In genomic region chr4:111398906-111399330, GRCh38 we compare ENCODE assay signal across 10 cellular contexts.
DNase-seq lines count a peak whose midpoint lies in the region; ATAC-seq and TF ChIP-seq lines count a peak whose summit lies in the region.
"Had no signal": no experiment of that assay in that cellular context is flagged by ENCODE, and none has a peak within 500 bp of the region (broad histone marks: within the 10 kb centered on the region; RNA-seq: fewer than 3 reads in every experiment).

No MANE protein-coding gene starts in this region.

- no peaks in the 10 kb centered on the region for H3K9me3 ChIP-seq in neural cell (ENCODE audit: low read length)

- no peaks in the 10 kb centered on the region for H4K20me1 ChIP-seq in neural cell (ENCODE audit: insufficient read depth)

- H3K4me3 Mint-ChIP-seq in activated CD4-positive, alpha-beta T cell treated with anti-CD3 and anti-CD28 coated beads for 36 hours: no peak overlapping the region
- no peak overlapping the region for H3K4me3 Mint-ChIP-seq in activated T-helper 1 cell treated with anti-CD3 and anti-CD28 coated beads, Interleukin-12 subunit alpha, Interleukin-12 subunit beta, Interleukin-2, Interleukin-4 antibody, amounts not matched to agents 30 ng/mL and 10 ng/mL and 1 ng/mL, durations not matched to agents 14 hours and 24 hours and 36 hours
- no peak overlapping the region for H3K4me3 Mint-ChIP-seq in HFFc6
- H3K4me3 Mint-ChIP-seq: activated naive CD8-positive, alpha-beta T cell treated with anti-CD3 and anti-CD28 coated beads, Interleukin-2, amount 50 U/mL, for 24 hours; stimulated activated naive CD8-positive, alpha-beta T cell treated with anti-CD3 and anti-CD28 coated beads, Interleukin-15, Interleukin-2, amounts not matched to agents 100 ng/mL and 50 ng/mL, for 24 hours had no signal

- H3K79me2 ChIP-seq in neural cell (replicated peaks; ENCODE audit: insufficient read depth, low read length): no peaks in the 10 kb centered on the region

- no peaks in the 10 kb centered on the region for H3K27me3 ChIP-seq in neural cell (ENCODE audit: insufficient read depth, low read depth, low read length)

- H3K9me3 Mint-ChIP-seq in activated CD4-positive, alpha-beta T cell treated with anti-CD3 and anti-CD28 coated beads for 36 hours (ENCODE audit: low read depth): no peaks in the 10 kb centered on the region
- H3K9me3 Mint-ChIP-seq in activated T-helper 1 cell treated with anti-CD3 and anti-CD28 coated beads, Interleukin-12 subunit alpha, Interleukin-12 subunit beta, Interleukin-2, Interleukin-4 antibody, amounts not matched to agents 30 ng/mL and 10 ng/mL and 1 ng/mL, durations not matched to agents 14 hours and 24 hours and 36 hours: no peaks in the 10 kb centered on the region
- H3K9me3 Mint-ChIP-seq in HFFc6: no peaks in the 10 kb centered on the region
- H3K9me3 Mint-ChIP-seq: stimulated activated naive CD8-positive, alpha-beta T cell treated with anti-CD3 and anti-CD28 coated beads, Interleukin-15, Interleukin-2, amounts not matched to agents 100 ng/mL and 50 ng/mL, for 24 hours had no signal

- DNase-seq in EL: peak; percentile 5
- peak; percentile 4 for DNase-seq in SK-MEL-5 (ENCODE audit: low read depth, low spot score)
- peak; percentile 59 for DNase-seq in fibroblast of the conjunctiva (ENCODE audit: low read depth)
- DNase-seq in activated CD4-positive, alpha-beta T cell treated with anti-CD3 and anti-CD28 coated beads for 36 hours: no peak
- no peak for DNase-seq in activated T-helper 1 cell treated with anti-CD3 and anti-CD28 coated beads, Interleukin-12 subunit alpha, Interleukin-12 subunit beta, Interleukin-2, Interleukin-4 antibody, amounts not matched to agents 30 ng/mL and 10 ng/mL and 1 ng/mL, durations not matched to agents 14 hours and 24 hours and 36 hours (ENCODE audit: low spot score)
- DNase-seq in HFFc6: no peak
- DNase-seq: activated naive CD8-positive, alpha-beta T cell treated with anti-CD3 and anti-CD28 coated beads, Interleukin-2, amount 50 U/mL, for 24 hours had no signal

- POLR2A ChIA-PET in activated CD4-positive, alpha-beta T cell treated with anti-CD3 and anti-CD28 coated beads for 36 hours (lab: Charles Lee): no interaction called here

- no peak overlapping the region for H3K27ac Mint-ChIP-seq in activated CD4-positive, alpha-beta T cell treated with anti-CD3 and anti-CD28 coated beads for 36 hours
- no peak overlapping the region for H3K27ac Mint-ChIP-seq in activated T-helper 1 cell treated with anti-CD3 and anti-CD28 coated beads, Interleukin-12 subunit alpha, Interleukin-12 subunit beta, Interleukin-2, Interleukin-4 antibody, amounts not matched to agents 30 ng/mL and 10 ng/mL and 1 ng/mL, durations not matched to agents 14 hours and 24 hours and 36 hours
- H3K27ac Mint-ChIP-seq in HFFc6: no peak overlapping the region
- H3K27ac Mint-ChIP-seq: activated naive CD8-positive, alpha-beta T cell treated with anti-CD3 and anti-CD28 coated beads, Interleukin-2, amount 50 U/mL, for 24 hours; stimulated activated naive CD8-positive, alpha-beta T cell treated with anti-CD3 and anti-CD28 coated beads, Interleukin-15, Interleukin-2, amounts not matched to agents 100 ng/mL and 50 ng/mL, for 24 hours had no signal

- no peak overlapping the region for H3K9ac ChIP-seq in neural cell (ENCODE audit: low read length)

- H3K27me3 Mint-ChIP-seq in activated CD4-positive, alpha-beta T cell treated with anti-CD3 and anti-CD28 coated beads for 36 hours: no peaks in the 10 kb centered on the region
- H3K27me3 Mint-ChIP-seq in activated T-helper 1 cell treated with anti-CD3 and anti-CD28 coated beads, Interleukin-12 subunit alpha, Interleukin-12 subunit beta, Interleukin-2, Interleukin-4 antibody, amounts not matched to agents 30 ng/mL and 10 ng/mL and 1 ng/mL, durations not matched to agents 14 hours and 24 hours and 36 hours (ENCODE audit: insufficient read depth): no peaks in the 10 kb centered on the region
- no peaks in the 10 kb centered on the region for H3K27me3 Mint-ChIP-seq in HFFc6 (ENCODE audit: insufficient read depth)
- H3K27me3 Mint-ChIP-seq: activated naive CD8-positive, alpha-beta T cell treated with anti-CD3 and anti-CD28 coated beads, Interleukin-2, amount 50 U/mL, for 24 hours; stimulated activated naive CD8-positive, alpha-beta T cell treated with anti-CD3 and anti-CD28 coated beads, Interleukin-15, Interleukin-2, amounts not matched to agents 100 ng/mL and 50 ng/mL, for 24 hours had no signal

- H3F3A ChIP-seq in neural cell (ENCODE audit: insufficient read depth, low read length, poor library complexity, severe bottlenecking): no peaks in the 10 kb centered on the region

- no peak overlapping the region for H3K27ac ChIP-seq in neural cell (ENCODE audit: low read length)

- TF ChIP-seq CTCF in neural cell (IDR thresholded peaks at IDR 0.05; ENCODE audit: poor library complexity, severe bottlenecking) (no peak), HFFc6 (IDR thresholded peaks at IDR 0.05) (no peak)

- no peaks in the 10 kb centered on the region for H3K36me3 Mint-ChIP-seq in activated CD4-positive, alpha-beta T cell treated with anti-CD3 and anti-CD28 coated beads for 36 hours (ENCODE audit: low read depth)
- H3K36me3 Mint-ChIP-seq in activated T-helper 1 cell treated with anti-CD3 and anti-CD28 coated beads, Interleukin-12 subunit alpha, Interleukin-12 subunit beta, Interleukin-2, Interleukin-4 antibody, amounts not matched to agents 30 ng/mL and 10 ng/mL and 1 ng/mL, durations not matched to agents 14 hours and 24 hours and 36 hours (ENCODE audit: low read depth): no peaks in the 10 kb centered on the region
- H3K36me3 Mint-ChIP-seq in HFFc6 (ENCODE audit: low read depth): no peaks in the 10 kb centered on the region

- CTCF ChIA-PET in activated CD4-positive, alpha-beta T cell treated with anti-CD3 and anti-CD28 coated beads for 36 hours (lab: Charles Lee): no interaction called here

- no peak for TF ChIP-seq RAD21 in neural cell (conservative IDR thresholded peaks at IDR 0.05)

- no peak overlapping the region for H3K4me2 ChIP-seq in neural cell (ENCODE audit: low read length)

- ATAC-seq in GM19035 (IDR thresholded peaks at IDR 0.05; ENCODE audit: unreplicated experiment): no peak
- no peak for ATAC-seq in activated CD4-positive, alpha-beta T cell treated with anti-CD3 and anti-CD28 coated beads for 36 hours
- ATAC-seq: activated naive CD8-positive, alpha-beta T cell treated with anti-CD3 and anti-CD28 coated beads, Interleukin-2, amount 50 U/mL, for 24 hours had no signal

- H3K36me3 ChIP-seq in neural cell (ENCODE audit: insufficient read depth, low read length): no peaks in the 10 kb centered on the region

- in situ Hi-C loops in SK-MEL-5 (cut with HindIII; ENCODE audit: low pct_unique_long_range_greater_than_20kb, low sequenced_read_pairs): no loop called here

- H3K9me2 ChIP-seq in neural cell (ENCODE audit: insufficient read depth, low read length): no peaks in the 10 kb centered on the region

- H3K4me3 ChIP-seq in neural cell (ENCODE audit: low read length): no peak overlapping the region

- H3K4me1 Mint-ChIP-seq in activated CD4-positive, alpha-beta T cell treated with anti-CD3 and anti-CD28 coated beads for 36 hours: no peaks in the 10 kb centered on the region
- H3K4me1 Mint-ChIP-seq in activated T-helper 1 cell treated with anti-CD3 and anti-CD28 coated beads, Interleukin-12 subunit alpha, Interleukin-12 subunit beta, Interleukin-2, Interleukin-4 antibody, amounts not matched to agents 30 ng/mL and 10 ng/mL and 1 ng/mL, durations not matched to agents 14 hours and 24 hours and 36 hours (ENCODE audit: low read depth): no peaks in the 10 kb centered on the region
- H3K4me1 Mint-ChIP-seq in HFFc6 (ENCODE audit: low read depth): peaks cover 21% of the 10 kb centered on the region
- H3K4me1 Mint-ChIP-seq: activated naive CD8-positive, alpha-beta T cell treated with anti-CD3 and anti-CD28 coated beads, Interleukin-2, amount 50 U/mL, for 24 hours had no signal

- no peak overlapping the region for H2AFZ ChIP-seq in neural cell (ENCODE audit: low read depth, low read length)

- intact Hi-C loops in activated CD4-positive, alpha-beta T cell treated with anti-CD3 and anti-CD28 coated beads for 36 hours (cut with DNase I, micrococcal nuclease): no loop called here
- intact Hi-C loops in activated T-helper 1 cell treated with anti-CD3 and anti-CD28 coated beads, Interleukin-12 subunit alpha, Interleukin-12 subunit beta, Interleukin-2, Interleukin-4 antibody, amounts not matched to agents 30 ng/mL and 10 ng/mL and 1 ng/mL, durations not matched to agents 14 hours and 24 hours and 36 hours (cut with micrococcal nuclease): no loop called here

- TF ChIP-seq EP300 in neural cell (conservative IDR thresholded peaks at IDR 0.05; ENCODE audit: poor library complexity, severe bottlenecking): peak; percentile 41

TF ChIP-seq in neural cell, 6 proteins besides CTCF, POLR2A, EP300 and RAD21:
- peak; percentile 62 for TF ChIP-seq POLR2AphosphoS5 (IDR thresholded peaks at IDR 0.05)
- no peak for TF ChIP-seq EZH2 (IDR thresholded peaks at IDR 0.05; ENCODE audit: borderline replicate concordance, insufficient read depth, low read length, poor library complexity, severe bottlenecking)
- TF ChIP-seq MXI1 (conservative IDR thresholded peaks at IDR 0.05; ENCODE audit: poor library complexity, severe bottlenecking): no peak
- no peak for TF ChIP-seq SMC3 (conservative IDR thresholded peaks at IDR 0.05; ENCODE audit: poor library complexity)

Comparison
In these comparisons a context has a peak if more than half of its experiments do, and no peak if none do; other contexts are left out.
1. DNase-seq: peak in EL (single experiment), SK-MEL-5 (single experiment) and fibroblast of the conjunctiva (single experiment); none in activated CD4-positive, alpha-beta T cell treated with anti-CD3 and anti-CD28 coated beads for 36 hours (single experiment), activated T-helper 1 cell treated with anti-CD3 and anti-CD28 coated beads, Interleukin-12 subunit alpha, Interleukin-12 subunit beta, Interleukin-2, Interleukin-4 antibody, amounts not matched to agents 30 ng/mL and 10 ng/mL and 1 ng/mL, durations not matched to agents 14 hours and 24 hours and 36 hours (single experiment) and HFFc6 (single experiment).